28 cellular contexts compared by ENCODE assay signal in the genomic region with DNA sequence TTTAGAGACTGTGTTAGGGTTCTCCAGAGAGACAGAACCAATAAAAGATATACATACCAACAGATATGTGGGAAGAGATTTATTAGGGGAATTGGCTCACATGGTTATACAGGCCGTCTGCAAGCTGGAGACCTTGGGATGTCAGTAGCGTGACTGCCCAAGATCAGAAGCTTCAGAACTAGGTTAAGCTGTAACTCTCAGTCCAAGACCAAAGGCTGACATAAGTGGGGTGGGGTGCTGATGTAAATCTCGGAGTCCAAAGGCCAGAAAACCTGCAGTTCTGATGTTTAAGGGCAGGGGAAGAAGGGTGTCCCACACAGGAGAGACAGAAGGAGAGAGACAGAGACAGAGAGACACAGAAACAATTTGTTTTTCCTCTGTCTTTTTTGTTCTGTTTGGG. TPM values are rescaled to one million over a fixed set of nuclear protein-coding genes. Genes with fewer than 3 reads are reported as not detected.
"Had no signal": no experiment of that assay in that cellular context is flagged by ENCODE, and none has a peak within 500 bp of the region (broad histone marks: within the 10 kb centered on the region; RNA-seq: fewer than 3 reads in every experiment).

No MANE protein-coding gene starts in this region.

- H3K27ac ChIP-seq: neural progenitor cell, pancreas, psoas muscle, skin epidermis, stomach, thoracic aorta, thyroid gland, tibial nerve, upper lobe of left lung, vagina had no signal

- FAIRE-seq: pancreas, urothelium cell line had no signal

- DNase-seq: naive thymus-derived CD4-positive, alpha-beta T cell; natural killer cell; occipital lobe; pancreas; psoas muscle; right cardiac atrium; stimulated activated CD4-positive, alpha-beta T cell treated with anti-CD3 and anti-CD28 coated beads, Interleukin-15, amount 100 ng/mL, for 24 hours; stimulated activated CD4-positive, alpha-beta T cell treated with anti-CD3 and anti-CD28 coated beads, Interleukin-2, amount 100 ng/mL, for 24 hours; stimulated activated CD4-positive, alpha-beta T cell treated with anti-CD3 and anti-CD28 coated beads, Interleukin-2, amount 100 ng/mL, for 48 hours; stimulated activated CD4-positive, alpha-beta T cell treated with anti-CD3 and anti-CD28 coated beads, Interleukin-4, amount 100 ng/mL, for 24 hours; stimulated activated naive B cell treated with anti-CD40 and anti-IgM and Interleukin-4, amounts not matched to agents 10 μg/mL and 1 μg/mL and 100 μg/mL, for 72 hours; stimulated activated naive CD4-positive, alpha-beta T cell treated with Interleukin-2 at 50 U/mL for 16 hours; stomach; thyroid gland; trophoblast cell; upper lobe of left lung had no signal

- H2AFZ ChIP-seq: neural progenitor cell had no signal

- H3K4me1 ChIP-seq: pancreas, psoas muscle, stomach, thyroid gland, tibial nerve, upper lobe of left lung, vagina had no signal

- H3K27me3 ChIP-seq: neural progenitor cell, pancreas, stomach, thyroid gland, tibial nerve, upper lobe of left lung, vagina had no signal

- ATAC-seq: naive thymus-derived CD4-positive, alpha-beta T cell; natural killer cell; pancreas; psoas muscle; right cardiac atrium; sciatic nerve; stimulated activated effector memory CD8-positive, alpha-beta T cell treated with anti-CD3 and anti-CD28 coated beads, Interleukin-12 subunit alpha, Interleukin-12 subunit beta, amount 100 ng/mL, for 72 hours; stimulated activated naive B cell treated with anti-CD40 and anti-IgM and Interleukin-4, amounts not matched to agents 10 μg/mL and 1 μg/mL and 100 μg/mL, for 72 hours had no signal

- H3K9me3 ChIP-seq: pancreas, thoracic aorta, thyroid gland, vagina had no signal

- H3K4me3 ChIP-seq: neural progenitor cell, pancreas, psoas muscle, skin epidermis, stomach, thoracic aorta, thyroid gland, tibial nerve, upper lobe of left lung, vagina had no signal

- H3K36me3 ChIP-seq: neural progenitor cell, pancreas, stomach, thoracic aorta, thyroid gland, tibial nerve, upper lobe of left lung, vagina had no signal

- H3K9ac ChIP-seq: neural progenitor cell had no signal

- H3K4me2 ChIP-seq: neural progenitor cell had no signal

RNA-seq across cellular contexts. Expression of a gene that starts 10.5 kb away (rescaled TPM):
- total RNA-seq: naive thymus-derived CD4-positive, alpha-beta T cell; natural killer cell; posterior vena cava; psoas muscle; sciatic nerve; subcutaneous adipose tissue; temporal lobe; thoracic aorta; tibial nerve; vagina had no signal
- polyA plus RNA-seq: naive thymus-derived CD4-positive, alpha-beta T cell; neural cell; psoas muscle; right cardiac atrium had no signal
